Comparison of ENCODE assay signal across 14 cellular contexts in the genomic region with DNA sequence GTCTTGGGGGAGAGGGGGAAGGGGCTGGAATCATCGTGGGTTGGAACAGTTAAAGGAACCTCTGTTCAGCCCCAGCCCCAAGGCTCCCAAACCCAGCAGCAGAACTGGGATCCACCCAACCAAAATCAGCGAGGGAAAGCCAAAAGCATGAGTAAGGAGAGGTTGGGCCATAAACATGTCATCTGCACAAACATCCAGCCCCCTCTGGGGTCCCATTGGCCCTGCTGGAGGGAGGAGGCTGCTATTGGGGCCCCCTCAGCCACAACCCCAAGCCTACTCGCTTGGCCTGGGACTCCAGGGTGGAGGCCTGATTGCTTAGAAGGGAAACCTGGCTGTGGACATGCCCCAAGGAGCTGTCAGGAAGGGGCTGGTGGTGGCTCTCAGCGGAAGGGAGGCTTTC.
"Had no signal": no experiment of that assay in that cellular context is flagged by ENCODE, and none has a peak within 500 bp of the region (broad histone marks: within the 10 kb centered on the region; RNA-seq: fewer than 3 reads in every experiment).

No MANE protein-coding gene starts in this region.

- ATAC-seq: activated CD4-positive, CD25-positive, alpha-beta regulatory T cell treated with anti-CD3 and anti-CD28 coated beads, Interleukin-2, amount 50 U/mL, for 24 hours; activated CD8-positive, alpha-beta T cell treated with anti-CD3 and anti-CD28 coated beads, Interleukin-2, amount 10 ng/mL, durations not matched to agents 7 days and 5 days; stimulated activated memory B cell treated with anti-CD40 and anti-IgM and Interleukin-4, amounts not matched to agents 10 μg/mL and 1 μg/mL and 100 μg/mL, for 72 hours had no signal

- H3K9me3 ChIP-seq: colonic mucosa had no signal

- H3K36me3 ChIP-seq: brain microvascular endothelial cell, colonic mucosa, spleen had no signal

- H3K27ac ChIP-seq: brain microvascular endothelial cell, colonic mucosa, spleen had no signal

- H3K4me1 ChIP-seq: colonic mucosa had no signal

- DNase-seq: activated CD4-positive, alpha-beta T cell treated with anti-CD3 and anti-CD28 coated beads, Interleukin-2, amount 10 ng/mL, durations not matched to agents 7 days and 5 days; activated CD8-positive, alpha-beta T cell treated with anti-CD3 and anti-CD28 coated beads, Interleukin-2, amount 10 ng/mL, durations not matched to agents 7 days and 5 days; activated naive CD4-positive, alpha-beta T cell treated with anti-CD3 and anti-CD28 coated beads for 36 hours; activated T-cell treated with anti-CD3 and anti-CD28 coated beads, Interleukin-2, amount 50 U/mL, for 24 hours; anterior cingulate cortex; brain microvascular endothelial cell; colonic mucosa; erythroblast; mammary epithelial cell; spleen; stimulated activated CD4-positive, alpha-beta T cell treated with anti-CD3 and anti-CD28 coated beads, Interleukin-4, amount 100 ng/mL, for 4 hours had no signal

- H3K27me3 ChIP-seq: brain microvascular endothelial cell, colonic mucosa had no signal

- FAIRE-seq: endometrium had no signal

- H3K4me3 ChIP-seq: colonic mucosa, spleen had no signal
